ENCODE assay signal across 8 cellular contexts in the genomic region with DNA sequence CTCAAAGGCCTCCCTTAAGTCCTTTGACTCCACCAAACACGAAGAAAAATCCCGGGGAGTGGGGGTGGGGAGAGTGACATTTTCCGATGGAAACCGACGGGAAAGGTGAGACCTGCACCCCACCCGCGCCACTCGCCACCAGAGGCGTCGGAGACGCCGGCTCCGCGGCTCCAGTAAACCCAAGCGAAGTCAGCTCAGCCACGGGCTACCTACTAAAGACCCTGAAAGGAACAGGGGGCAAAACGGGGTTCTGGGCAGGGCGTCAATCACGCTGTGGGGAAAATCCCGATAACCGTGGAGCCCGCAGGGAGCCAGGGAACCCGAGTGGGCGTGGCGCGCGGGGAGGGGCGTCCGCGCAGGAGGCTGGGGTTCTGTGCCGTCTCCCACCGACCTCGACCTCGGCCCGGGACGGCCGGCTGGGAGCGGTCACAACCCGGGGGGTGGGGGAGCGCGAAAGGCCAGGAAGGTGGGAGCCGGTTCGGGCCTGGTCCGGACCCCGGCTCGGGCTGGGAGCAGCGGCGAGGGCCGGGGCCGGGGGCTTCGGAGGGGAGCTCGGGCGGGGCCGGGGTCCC. TPM values are rescaled to one million over a fixed set of nuclear protein-coding genes. Genes with fewer than 3 reads are reported as not detected.
DNase-seq lines count a peak whose midpoint lies in the region; ATAC-seq, FAIRE-seq and TF ChIP-seq lines count a peak whose summit lies in the region.

No MANE protein-coding gene starts in this region.

- FAIRE-seq in urothelium cell line (lab: Jason Lieb, UNC) = no peak

- peak; percentile 34 for ATAC-seq in GM21786 (IDR thresholded peaks at IDR 0.05; ENCODE audit: unreplicated experiment)

- TF ChIP-seq CTCF in DOHH2 (IDR thresholded peaks at IDR 0.05; ENCODE audit: low read depth, low read length, poor library complexity, severe bottlenecking) (peak; percentile 46), fibroblast of the aortic adventitia (IDR thresholded peaks at IDR 0.05; ENCODE audit: insufficient read depth, low read length) (peak; percentile 26), parathyroid adenoma (IDR thresholded peaks at IDR 0.05) (no peak)

- H3K4me2 ChIP-seq in DOHH2 (ENCODE audit: low read length) (peak overlapping the region; percentile 92), parathyroid adenoma (ENCODE audit: low read length) (peak overlapping the region; percentile 95)

- H3K4me1 ChIP-seq in DOHH2 (ENCODE audit: control insufficient read depth, low read length) = peaks cover 12% of the 10 kb centered on the region
- H3K4me1 ChIP-seq in parathyroid adenoma = peaks cover 10% of the 10 kb centered on the region

- H2AFZ ChIP-seq in parathyroid adenoma = peak overlapping the region; percentile 93

- H4K20me1 ChIP-seq in DOHH2 (ENCODE audit: control insufficient read depth, insufficient read depth, low read depth, low read length) = peaks cover 25% of the 10 kb centered on the region

- H3K4me3 ChIP-seq in DOHH2 (ENCODE audit: low read length) = peak overlapping the region; percentile 95
- H3K4me3 ChIP-seq in fibroblast of the aortic adventitia (ENCODE audit: low read depth, low read length) = peak overlapping the region; percentile 86
- H3K4me3 ChIP-seq in parathyroid adenoma (ENCODE audit: low read depth, low read length) = peak overlapping the region; percentile 76

- H3K27me3 ChIP-seq in DOHH2 (ENCODE audit: control insufficient read depth, low read length) (peaks cover 6% of the 10 kb centered on the region; the same call in 1 of the 2 replicates), parathyroid adenoma (ENCODE audit: control insufficient read depth, insufficient read depth, low read length) (no peaks in the 10 kb centered on the region)

- H3K36me3 ChIP-seq in DOHH2 (ENCODE audit: control insufficient read depth, low read length) (peaks cover 38% of the 10 kb centered on the region), parathyroid adenoma (ENCODE audit: control insufficient read depth, insufficient read depth, low read length) (no peaks in the 10 kb centered on the region)

- H3K79me2 ChIP-seq in DOHH2 (ENCODE audit: control insufficient read depth, low read length) (peaks cover 56% of the 10 kb centered on the region), parathyroid adenoma (peaks cover 35% of the 10 kb centered on the region)

- H3K9me3 ChIP-seq in DOHH2 (ENCODE audit: control insufficient read depth, insufficient read depth, low read length) (no peaks in the 10 kb centered on the region), parathyroid adenoma (ENCODE audit: control insufficient read depth, low read length) (no peaks in the 10 kb centered on the region)

- H3K9me2 ChIP-seq in DOHH2 (replicated peaks; ENCODE audit: control insufficient read depth, low read length) = no peaks in the 10 kb centered on the region

- DNase-seq in M059J (ENCODE audit: low read depth) (peak; percentile 35), fibroblast of the aortic adventitia (ENCODE audit: low read depth) (no peak), urothelium cell line (ENCODE audit: low spot score) (peak; percentile 58), SHP77 (lab: John Stamatoyannopoulos, UW) (no peak)
- peak; percentile 57 to 65 for DNase-seq in activated T-cell treated with anti-CD3 and anti-CD28 coated beads, Interleukin-2, amount 50 U/mL, for 48 hours

- no peaks in the 10 kb centered on the region for H3F3A ChIP-seq in DOHH2 (ENCODE audit: control insufficient read depth, insufficient read depth)

- H3K9ac ChIP-seq in parathyroid adenoma = peak overlapping the region; percentile 99

- H3K27ac ChIP-seq in DOHH2 (ENCODE audit: low read depth, low read length) (peak overlapping the region; percentile 87), parathyroid adenoma (peak overlapping the region; percentile 83)

RNA-seq across cellular contexts. Expression of a gene that starts 0.6 kb away (rescaled TPM):
- 68.1 and 97.9 TPM in 2 replicates for total RNA-seq in M059J (2014; rRNA removed; shearing (Covaris generic))
- total RNA-seq in fibroblast of the aortic adventitia (ENCODE audit: low replicate concordance) = 32.0 and 47.0 TPM in 2 replicates

RNA-seq across cellular contexts. Expression of a gene that starts 50.8 kb away (rescaled TPM):
- 4.3 and 8.9 TPM in 2 replicates for total RNA-seq in M059J (2014; rRNA removed; shearing (Covaris generic))
- 8.4 and 8.5 TPM in 2 replicates for total RNA-seq in fibroblast of the aortic adventitia (ENCODE audit: low replicate concordance)

Comparison
In these comparisons a context has a peak if more than half of its experiments do, and no peak if none do; other contexts are left out.
1. DNase-seq: peak in M059J (single experiment), activated T-cell treated with anti-CD3 and anti-CD28 coated beads, Interleukin-2, amount 50 U/mL, for 48 hours (2 of 2) and urothelium cell line (single experiment); none in fibroblast of the aortic adventitia (single experiment) and SHP77 (0 of 2).
2. Peak in every context shown above with its lines, with median percentiles within 50 percentile points of each other: H3K4me3 ChIP-seq.